ENCODE assay signal across 9 cellular contexts in genomic region chr12:65685514-65685913, GRCh38.
DNase-seq lines count a peak whose midpoint lies in the region; ATAC-seq, FAIRE-seq and TF ChIP-seq lines count a peak whose summit lies in the region.
"Had no signal": no experiment of that assay in that cellular context is flagged by ENCODE, and none has a peak within 500 bp of the region (broad histone marks: within the 10 kb centered on the region; RNA-seq: fewer than 3 reads in every experiment).

No MANE protein-coding gene starts in this region.

- H3K36me3 Mint-ChIP-seq in Caco-2 (ENCODE audit: insufficient read depth, unreplicated experiment) = no peaks in the 10 kb centered on the region

- intact Hi-C loops in Caco-2 (cut with micrococcal nuclease; ENCODE audit: unreplicated experiment) = loop anchor here (1.0 kb wide), 1 partner anchor 129 kb away; no protein-coding TSS in a partner anchor

- BruUV-seq in Caco-2 (replicated peaks; lab: Mats Ljungman, UMichigan) = no TSS peak

- no peaks in the 10 kb centered on the region for H3K4me1 ChIP-seq in Caco-2

- peak in 1 of 2 experiments; percentile 26 for DNase-seq in Caco-2
- peak; percentile 50 for DNase-seq in HT1080 (ENCODE audit: low read depth)
- DNase-seq in astrocyte of the hippocampus (ENCODE audit: low read depth, low spot score) = peak; percentile 33
- DNase-seq in left lobe of liver (ENCODE audit: low spot score) = no peak
- DNase-seq in activated CD4-positive, CD25-positive, alpha-beta regulatory T cell treated with anti-CD3 and anti-CD28 coated beads, Interleukin-2, amount 50 U/mL, for 72 hours = no peak
- no peak for DNase-seq in activated T-cell treated with anti-CD3 and anti-CD28 coated beads for 4 hours
- DNase-seq in NCI-H1092 (lab: John Stamatoyannopoulos, UW) = no peak
- no peak for DNase-seq in frontal cortex (ENCODE audit: low spot score in 2 of 2)
- DNase-seq: hippocampal formation had no signal

- peak; percentile 61 for ATAC-seq in left lobe of liver

- H3K9me3 ChIP-seq in Caco-2 = no peaks in the 10 kb centered on the region

- TF ChIP-seq CTCF in Caco-2 (IDR thresholded peaks at IDR 0.05; ENCODE audit: insufficient read depth in 1 of 2, low read depth in 1 of 2, low read length in 1 of 2, severe bottlenecking in 1 of 2, unreplicated experiment in 1 of 2) = peak; percentile 50 to 64

- POLR2A ChIA-PET in Caco-2 (lab: Charles Lee) = no interaction called here

- H3K27me3 Mint-ChIP-seq in Caco-2 (ENCODE audit: insufficient read depth, unreplicated experiment) = no peaks in the 10 kb centered on the region

- CTCF ChIA-PET in Caco-2 (lab: Charles Lee) = interaction anchor here (0.6 kb wide), 1 partner anchor 44 kb away, joined by 4 read pairs; no protein-coding TSS in a partner anchor

- H3K4me3 ChIP-seq in Caco-2 (ENCODE audit: low read depth, low read length) = no peak overlapping the region

- H3K27ac Mint-ChIP-seq in Caco-2 (ENCODE audit: unreplicated experiment) = no peak overlapping the region

- H3K4me1 Mint-ChIP-seq in Caco-2 (ENCODE audit: low read depth, unreplicated experiment) = no peaks in the 10 kb centered on the region

- H3K27me3 ChIP-seq in Caco-2 (replicated peaks; ENCODE audit: control insufficient read depth, insufficient read depth, low read length) = no peaks in the 10 kb centered on the region

- FAIRE-seq in frontal cortex (lab: Jason Lieb, UNC) = no peak

- no peaks in the 10 kb centered on the region for H3K9me3 Mint-ChIP-seq in Caco-2 (ENCODE audit: unreplicated experiment)

- H3K4me3 Mint-ChIP-seq in Caco-2 (ENCODE audit: unreplicated experiment) = no peak overlapping the region

- no peaks in the 10 kb centered on the region for H3K36me3 ChIP-seq in Caco-2 (ENCODE audit: control insufficient read depth, insufficient read depth, low read length)

Comparison
In these comparisons a context has a peak if more than half of its experiments do, and no peak if none do; other contexts are left out.
1. DNase-seq: peak in HT1080 (single experiment) and astrocyte of the hippocampus (single experiment); none in left lobe of liver (single experiment), activated CD4-positive, CD25-positive, alpha-beta regulatory T cell treated with anti-CD3 and anti-CD28 coated beads, Interleukin-2, amount 50 U/mL, for 72 hours (single experiment), activated T-cell treated with anti-CD3 and anti-CD28 coated beads for 4 hours (single experiment), NCI-H1092 (single experiment) and frontal cortex (0 of 2).